Comparison of ENCODE assay signal across 8 cellular contexts in genomic region chr1:18901147-18901951, GRCh38. TPM values are rescaled to one million over a fixed set of nuclear protein-coding genes. Genes with fewer than 3 reads are reported as not detected.
DNase-seq lines count a peak whose midpoint lies in the region; ATAC-seq and TF ChIP-seq lines count a peak whose summit lies in the region.

No MANE protein-coding gene starts in this region.

- peak overlapping the region; percentile 100 for H3K27ac ChIP-seq in cardiac muscle cell
- H3K27ac ChIP-seq in aorta (ENCODE audit: low read depth in 1 of 2, low read length in 2 of 2), result no peak overlapping the region

- no peaks in the 10 kb centered on the region for H3K36me3 Mint-ChIP-seq in brain
- H3K36me3 Mint-ChIP-seq in memory B cell, result no peaks in the 10 kb centered on the region

- peak overlapping the region; percentile 93 to 98 (median 97) for H3K27ac Mint-ChIP-seq in brain
- peak overlapping the region; percentile 92 for H3K27ac Mint-ChIP-seq in memory B cell

- H3K4me1 Mint-ChIP-seq in brain, result peaks cover 36% of the 10 kb centered on the region
- peaks cover 12% of the 10 kb centered on the region for H3K4me1 Mint-ChIP-seq in memory B cell

- DNase-seq in cardiac muscle cell (ENCODE audit: low read depth in 1 of 2, low spot score in 1 of 2) (no peak), left ventricle myocardium superior (no peak), memory B cell (ENCODE audit: low spot score in 2 of 2) (no peak), aorta (no peak)
- DNase-seq in effector CD4-positive, alpha-beta T cell, result no peak

- H3K4me3 ChIP-seq in cardiac muscle cell, result peak overlapping the region; percentile 100
- H3K4me3 ChIP-seq in aorta (ENCODE audit: low read length in 2 of 2), result peak overlapping the region; percentile 57 to 82

- 39 to 46% methylated on average over 9 of the region's 9 CpGs for WGBS in aorta, 2 donors

- peaks cover 14% of the 10 kb centered on the region for H3K4me1 ChIP-seq in cardiac muscle cell (ENCODE audit: low read depth)
- no peaks in the 10 kb centered on the region for H3K4me1 ChIP-seq in aorta (ENCODE audit: control insufficient read depth in 1 of 2, insufficient read depth in 2 of 2, low read length in 2 of 2)

- TF ChIP-seq CTCF in cardiac muscle cell (IDR thresholded peaks at IDR 0.05; ENCODE audit: low read depth, low read length) (no peak), brain (conservative IDR thresholded peaks at IDR 0.05) (no peak)

- ATAC-seq in left ventricle myocardium superior (no peak), memory B cell (ENCODE audit: low read depth) (no peak), aorta (ENCODE audit: low FRiP score) (no peak), GM19324 (IDR thresholded peaks at IDR 0.05; ENCODE audit: low FRiP score, unreplicated experiment) (no peak), HG02973 (IDR thresholded peaks at IDR 0.05; ENCODE audit: unreplicated experiment) (no peak)

- H3K9me3 ChIP-seq in cardiac muscle cell (ENCODE audit: low read depth) (no peaks in the 10 kb centered on the region), aorta (ENCODE audit: control insufficient read depth, low read length) (no peaks in the 10 kb centered on the region)

- H3K27me3 Mint-ChIP-seq in brain (peaks cover 8% of the 10 kb centered on the region), memory B cell (no peaks in the 10 kb centered on the region)

- H3K27me3 ChIP-seq in cardiac muscle cell (no peaks in the 10 kb centered on the region), aorta (ENCODE audit: control insufficient read depth in 1 of 2, insufficient read depth in 2 of 2, low read length in 1 of 2) (no peaks in the 10 kb centered on the region)

- H3K4me3 Mint-ChIP-seq in brain (peak overlapping the region; percentile 94 to 97 (median 95)), memory B cell (peak overlapping the region; percentile 99)

- intact Hi-C loops in left ventricle myocardium superior (cut with micrococcal nuclease), result loop anchor here (10.0 kb wide), 1 partner anchor 193 kb away; no protein-coding TSS in a partner anchor
- intact Hi-C loops in aorta (cut with DNase I), result loop anchor here (5.0 kb wide), 2 partner anchors 176 to 191 kb away; no protein-coding TSS in a partner anchor

- H3K36me3 ChIP-seq in cardiac muscle cell, result no peaks in the 10 kb centered on the region
- no peaks in the 10 kb centered on the region for H3K36me3 ChIP-seq in aorta (ENCODE audit: control insufficient read depth in 1 of 2, insufficient read depth in 2 of 2, low read length in 1 of 2)

- H3K9me3 Mint-ChIP-seq in brain (peaks cover 0 to 2% (median 0%) of the 10 kb centered on the region in 5 experiments), memory B cell (no peaks in the 10 kb centered on the region)

RNA-seq across cellular contexts. Expression of gene ALDH4A1, which starts 1.0 kb away (rescaled TPM):
- total RNA-seq in cardiac muscle cell (103 and 138 TPM in 2 replicates), left ventricle myocardium superior (27.3 TPM), aorta (10 to 100 TPM in 1 of 2 donors, 1 to 10 TPM in 1; 9.3 to 12.7 TPM)
- polyA plus RNA-seq in cardiac muscle cell (122 and 126 TPM in 2 replicates), brain (ENCODE audit: insufficient read depth, low read depth, low replicate concordance) (52.0 TPM), aorta (1 to 10 TPM; 4.8 to 9.8 TPM)

RNA-seq across cellular contexts. Expression of gene TAS1R2, which starts 41.9 kb away (rescaled TPM):
- not detected in 2 replicates for total RNA-seq in cardiac muscle cell
- not detected in 2 replicates for polyA plus RNA-seq in cardiac muscle cell
- total RNA-seq in left ventricle myocardium superior, result not detected
- polyA plus RNA-seq in brain (ENCODE audit: insufficient read depth, low read depth, low replicate concordance), result not detected
- total RNA-seq in aorta, result not detected
- polyA plus RNA-seq in aorta, result not detected

RNA-seq across cellular contexts. Expression of gene IFFO2, which starts 55.1 kb away (rescaled TPM):
- total RNA-seq in cardiac muscle cell, result 8.0 and 18.5 TPM in 2 replicates
- 0.78 and 1.8 TPM in 2 replicates for polyA plus RNA-seq in cardiac muscle cell
- total RNA-seq in left ventricle myocardium superior, result 5.0 TPM
- 5.8 TPM for polyA plus RNA-seq in brain (ENCODE audit: insufficient read depth, low read depth, low replicate concordance)
- 10 to 100 TPM; 21.5 to 34.7 TPM for total RNA-seq in aorta
- 1 to 10 TPM; 3.9 to 5.4 TPM for polyA plus RNA-seq in aorta
